ENCODE assay signal across 8 cellular contexts in the genomic region with DNA sequence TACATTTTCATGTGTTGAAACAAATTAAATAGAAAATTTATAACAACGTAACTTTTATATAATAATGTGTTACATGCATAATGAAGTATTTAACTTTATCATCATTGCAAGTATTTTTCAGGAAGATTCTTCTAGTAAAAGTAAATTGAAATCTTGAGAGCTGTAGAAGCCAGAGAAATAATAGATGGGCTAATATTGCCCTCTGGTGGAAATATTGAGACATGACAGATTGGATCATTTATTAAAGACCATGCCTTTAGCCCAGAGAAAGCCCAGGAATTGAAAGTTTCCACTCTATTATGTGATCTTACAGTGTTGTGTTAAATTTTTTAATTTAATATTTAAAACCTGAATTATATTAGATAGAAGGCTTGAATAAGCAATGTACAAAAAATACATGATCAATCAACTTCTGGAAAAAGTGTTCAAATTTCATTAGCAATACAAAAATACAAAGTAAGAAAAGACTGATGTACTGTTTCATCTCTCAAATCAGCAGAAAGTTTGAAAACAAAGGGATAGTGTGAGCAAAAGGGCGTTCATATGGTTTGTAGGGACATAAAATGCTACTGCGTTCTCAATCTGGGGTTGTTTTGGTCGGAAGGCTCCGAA. TPM values are rescaled to one million over a fixed set of nuclear protein-coding genes. Genes with fewer than 3 reads are reported as not detected.
A peak's percentile ranks its signal among the peaks of the same experiment; 100 is the strongest.
DNase-seq lines count a peak whose midpoint lies in the region; ATAC-seq and TF ChIP-seq lines count a peak whose summit lies in the region.

No MANE protein-coding gene starts in this region.

- H3K27ac ChIP-seq in GM23248 (no peak overlapping the region), testis (no peak overlapping the region)

- H3K4me3 ChIP-seq in GM23248 (no peak overlapping the region), WI38 (ENCODE audit: low read depth, low read length) (no peak overlapping the region), testis (no peak overlapping the region)

- no peaks in the 10 kb centered on the region for H3K9me2 ChIP-seq in GM23248 (ENCODE audit: insufficient read depth)

- no peak overlapping the region for H3K9ac ChIP-seq in GM23248

- H3K27me3 ChIP-seq in GM23248 (replicated peaks; ENCODE audit: insufficient read depth) (peaks cover 9% of the 10 kb centered on the region; the same call in 1 of the 2 replicates), testis (no peaks in the 10 kb centered on the region)

- TF ChIP-seq POLR2A in testis (IDR thresholded peaks at IDR 0.05): no peak

- no peaks in the 10 kb centered on the region for H3F3A ChIP-seq in GM23248 (ENCODE audit: insufficient read depth)

- no peak overlapping the region for H2AFZ ChIP-seq in GM23248

- no peaks in the 10 kb centered on the region for H3K4me1 ChIP-seq in GM23248 (ENCODE audit: insufficient read depth)
- H3K4me1 ChIP-seq in testis: no peaks in the 10 kb centered on the region

- peak; percentile 11; the same call in 1 of the 2 replicates for TF ChIP-seq CTCF in WI38 (IDR thresholded peaks at IDR 0.05; ENCODE audit: low read depth, low read length)
- TF ChIP-seq CTCF in testis (IDR thresholded peaks at IDR 0.05): peak; percentile 68 to 86 (median 78)

- 58% methylated on average over 5 of the region's 5 CpGs for WGBS in GM23248 (ENCODE audit: low coverage in 1 of 2, low lambda C conversion rate in 2 of 2, missing lambda C conversion rate in 2 of 2), 2 experiments
- whole genome bisulfite sequencing in testis, 2 donors: 66 to 69% methylated on average over 5 of the region's 5 CpGs

- intact Hi-C loops in left ventricle myocardium superior (cut with micrococcal nuclease) (loop anchor here (2.0 to 10.0 kb wide), 2 partner anchors 149 to 719 kb away; no protein-coding TSS in a partner anchor), testis (cut with DNase I; ENCODE audit: low total_unique reads) (loop anchor here (10.0 kb wide), 1 partner anchor 149 kb away; no protein-coding TSS in a partner anchor)

- H3K36me3 ChIP-seq in GM23248 (ENCODE audit: low read depth) (no peaks in the 10 kb centered on the region), testis (ENCODE audit: low read depth, missing control alignments) (no peaks in the 10 kb centered on the region)

- peak; percentile 51 for ATAC-seq in left ventricle myocardium superior

- no peak overlapping the region for H3K4me2 ChIP-seq in GM23248 (ENCODE audit: unreplicated experiment)

- DNase-seq in DMS153 (lab: John Stamatoyannopoulos, UW) (peak; percentile 31), GM23248 (peak; percentile 54), NCI-H1417 (lab: John Stamatoyannopoulos, UW) (peak; percentile 27 to 82 (median 51)), left ventricle myocardium superior (no peak), testis (no peak)
- no peak for DNase-seq in stimulated activated CD8-positive, alpha-beta memory T cell treated with anti-CD3 and anti-CD28 coated beads, Interleukin-4, amount 100 ng/mL, for 48 hours
- no peak for DNase-seq in stimulated activated CD4-positive, alpha-beta T cell treated with anti-CD3 and anti-CD28 coated beads, Interleukin-12 subunit alpha, Interleukin-12 subunit beta, amount 100 ng/mL, for 4 hours

- H4K20me1 ChIP-seq in GM23248 (ENCODE audit: insufficient read depth): no peaks in the 10 kb centered on the region

- H3K79me2 ChIP-seq in GM23248 (ENCODE audit: insufficient read depth): no peaks in the 10 kb centered on the region

- in situ Hi-C loops in GM23248 (cut with MboI): loop anchor here (25.0 kb wide), 1 partner anchor 462 kb away; no protein-coding TSS in a partner anchor

- H3K9me3 ChIP-seq in GM23248 (ENCODE audit: low read depth): no peaks in the 10 kb centered on the region
- H3K9me3 ChIP-seq in testis: no peaks in the 10 kb centered on the region

RNA-seq across cellular contexts. Expression of a gene that starts 52.7 kb away (rescaled TPM):
- not detected in 2 replicates for total RNA-seq in GM23248 (2014; rRNA removed; shearing (Covaris generic))
- polyA plus RNA-seq in GM23248 (2016; fragmentation: Nextera tagmentation; extraction: Ambion mirVana) (not detected in 2 replicates), testis (ENCODE audit: insufficient read depth, low read depth, low replicate concordance) (0.42 TPM)
- total RNA-seq in left ventricle myocardium superior (0.20 TPM), testis (not detected)

Comparison
In these comparisons a context has a peak if more than half of its experiments do, and no peak if none do; other contexts are left out.
1. DNase-seq: peak in DMS153 (single experiment), GM23248 (single experiment) and NCI-H1417 (3 of 3); none in left ventricle myocardium superior (single experiment), testis (single experiment), stimulated activated CD8-positive, alpha-beta memory T cell treated with anti-CD3 and anti-CD28 coated beads, Interleukin-4, amount 100 ng/mL, for 48 hours (single experiment) and stimulated activated CD4-positive, alpha-beta T cell treated with anti-CD3 and anti-CD28 coated beads, Interleukin-12 subunit alpha, Interleukin-12 subunit beta, amount 100 ng/mL, for 4 hours (single experiment).